Comparison of ENCODE assay signal across 1 cellular context in the genomic region with DNA sequence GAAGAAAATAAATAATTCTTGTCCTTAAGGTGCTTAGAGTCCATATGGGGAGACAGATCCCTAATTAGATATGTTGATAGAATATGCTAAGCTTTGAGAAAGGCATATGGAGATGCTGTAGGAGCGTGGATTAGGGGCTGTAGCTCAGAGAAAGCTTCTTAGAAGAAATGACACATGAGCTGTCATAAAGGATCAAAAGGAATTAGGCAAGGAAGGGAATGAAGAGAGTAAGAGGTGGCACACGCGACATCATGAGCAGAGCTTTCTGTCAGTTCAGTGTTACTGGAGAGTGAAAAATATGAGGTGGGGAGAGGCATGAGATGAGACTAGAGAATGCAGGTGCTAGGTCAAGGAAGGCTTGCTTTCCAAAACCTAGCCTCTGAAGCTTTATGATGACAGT.
TF ChIP-seq lines count a peak whose summit lies in the region.

No MANE protein-coding gene starts in this region.

TF ChIP-seq in GM23338, 12 proteins besides CTCF, POLR2A, EP300 and RAD21 (continued from another document):
- TF ChIP-seq, protein P1, sequence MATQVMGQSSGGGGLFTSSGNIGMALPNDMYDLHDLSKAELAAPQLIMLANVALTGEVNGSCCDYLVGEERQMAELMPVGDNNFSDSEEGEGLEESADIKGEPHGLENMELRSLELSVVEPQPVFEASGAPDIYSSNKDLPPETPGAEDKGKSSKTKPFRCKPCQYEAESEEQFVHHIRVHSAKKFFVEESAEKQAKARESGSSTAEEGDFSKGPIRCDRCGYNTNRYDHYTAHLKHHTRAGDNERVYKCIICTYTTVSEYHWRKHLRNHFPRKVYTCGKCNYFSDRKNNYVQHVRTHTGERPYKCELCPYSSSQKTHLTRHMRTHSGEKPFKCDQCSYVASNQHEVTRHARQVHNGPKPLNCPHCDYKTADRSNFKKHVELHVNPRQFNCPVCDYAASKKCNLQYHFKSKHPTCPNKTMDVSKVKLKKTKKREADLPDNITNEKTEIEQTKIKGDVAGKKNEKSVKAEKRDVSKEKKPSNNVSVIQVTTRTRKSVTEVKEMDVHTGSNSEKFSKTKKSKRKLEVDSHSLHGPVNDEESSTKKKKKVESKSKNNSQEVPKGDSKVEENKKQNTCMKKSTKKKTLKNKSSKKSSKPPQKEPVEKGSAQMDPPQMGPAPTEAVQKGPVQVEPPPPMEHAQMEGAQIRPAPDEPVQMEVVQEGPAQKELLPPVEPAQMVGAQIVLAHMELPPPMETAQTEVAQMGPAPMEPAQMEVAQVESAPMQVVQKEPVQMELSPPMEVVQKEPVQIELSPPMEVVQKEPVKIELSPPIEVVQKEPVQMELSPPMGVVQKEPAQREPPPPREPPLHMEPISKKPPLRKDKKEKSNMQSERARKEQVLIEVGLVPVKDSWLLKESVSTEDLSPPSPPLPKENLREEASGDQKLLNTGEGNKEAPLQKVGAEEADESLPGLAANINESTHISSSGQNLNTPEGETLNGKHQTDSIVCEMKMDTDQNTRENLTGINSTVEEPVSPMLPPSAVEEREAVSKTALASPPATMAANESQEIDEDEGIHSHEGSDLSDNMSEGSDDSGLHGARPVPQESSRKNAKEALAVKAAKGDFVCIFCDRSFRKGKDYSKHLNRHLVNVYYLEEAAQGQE (IDR thresholded peaks at IDR 0.05; ENCODE audit: unreplicated experiment), result no peak
- TF ChIP-seq ZNF114 (CRISPR knock-in tag; IDR thresholded peaks at IDR 0.05), result no peak
TF ChIP-seq in GM23338: peak in this region for 0.
